In the genomic region with DNA sequence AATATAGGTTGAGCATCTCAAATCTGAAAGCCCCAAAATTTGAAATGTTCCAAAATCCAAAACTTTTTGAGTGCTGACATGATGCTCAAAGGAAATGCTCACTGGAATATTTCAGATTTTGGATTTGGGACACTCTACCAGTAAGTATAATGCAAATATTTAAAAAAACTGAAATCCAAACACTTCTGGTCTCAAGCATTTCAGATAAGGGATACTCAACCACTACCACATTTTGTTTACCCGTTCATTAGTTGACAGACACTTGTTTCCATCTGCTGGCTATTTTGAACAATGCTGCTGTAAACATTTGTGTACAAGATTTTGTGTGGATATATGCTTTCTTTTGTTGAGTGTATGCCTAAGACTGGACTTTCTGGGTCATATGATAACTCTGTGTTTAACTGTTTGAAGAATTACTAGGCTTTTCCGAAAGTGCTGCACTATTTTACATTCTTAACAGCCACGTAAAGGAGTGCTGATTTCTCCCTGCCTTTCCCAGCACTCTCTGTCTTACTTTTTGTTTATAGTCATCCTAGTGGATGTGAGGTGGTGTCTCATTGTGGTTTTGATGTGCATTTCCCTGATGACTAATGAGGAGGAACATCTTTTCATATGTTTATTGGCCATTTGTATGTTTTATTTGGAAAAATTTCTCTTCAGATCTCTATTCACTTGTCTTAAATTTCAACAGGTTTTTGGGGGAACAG, we compare ENCODE assay signal across 2 cellular contexts.
TF ChIP-seq lines count a peak whose summit lies in the region.

No MANE protein-coding gene starts in this region.

TF ChIP-seq in HepG2, 621 proteins besides CTCF, POLR2A, EP300 and RAD21:
- no peak for TF ChIP-seq NR2F1 (CRISPR knock-in tag; IDR thresholded peaks at IDR 0.05)
- peak; percentile 20 for TF ChIP-seq STAG1 (CRISPR knock-in tag; IDR thresholded peaks at IDR 0.05)
- no peak for TF ChIP-seq HDAC2 (CRISPR knock-in tag; IDR thresholded peaks at IDR 0.05)
- no peak for TF ChIP-seq TEAD2 (CRISPR knock-in tag; IDR thresholded peaks at IDR 0.05)
- TF ChIP-seq, protein P1, sequence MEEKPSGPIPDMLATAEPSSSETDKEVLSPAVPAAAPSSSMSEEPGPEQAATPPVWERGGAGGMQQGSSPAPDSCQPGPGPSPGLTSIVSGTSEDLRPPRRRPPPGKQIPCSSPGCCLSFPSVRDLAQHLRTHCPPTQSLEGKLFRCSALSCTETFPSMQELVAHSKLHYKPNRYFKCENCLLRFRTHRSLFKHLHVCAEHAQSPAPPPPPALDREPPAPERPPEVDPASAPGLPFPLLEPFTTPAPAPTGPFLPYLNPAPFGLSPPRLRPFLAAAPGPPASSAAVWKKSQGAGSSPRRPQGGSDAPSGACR (CRISPR knock-in tag; IDR thresholded peaks at IDR 0.05): no peak
- no peak for TF ChIP-seq RFXAP (CRISPR knock-in tag; IDR thresholded peaks at IDR 0.05; ENCODE audit: borderline replicate concordance)
TF ChIP-seq in HepG2: peak in this region for 1.

TF ChIP-seq in H1, 55 proteins besides CTCF, POLR2A, EP300 and RAD21:
- TF ChIP-seq MAFK (IDR thresholded peaks at IDR 0.05; ENCODE audit: low read depth, low read length) (no peak), HDAC2 (IDR thresholded peaks at IDR 0.05; ENCODE audit: borderline replicate concordance in 1 of 2, low read depth in 2 of 2, low read length in 2 of 2) (no peak), JUN (IDR thresholded peaks at IDR 0.05; ENCODE audit: low read depth, low read length) (no peak)
TF ChIP-seq in H1: peak in this region for 0.
